8 cellular contexts compared by ENCODE assay signal in genomic region chr1:16639091-16640031, GRCh38. TPM values are rescaled to one million over a fixed set of nuclear protein-coding genes. Genes with fewer than 3 reads are reported as not detected.
A peak's percentile ranks its signal among the peaks of the same experiment; 100 is the strongest.
DNase-seq lines count a peak whose midpoint lies in the region; ATAC-seq and TF ChIP-seq lines count a peak whose summit lies in the region.
"Not testable (repeated sequence)": the region's sequence is repeated elsewhere in the genome, so short reads cannot be mapped to it uniquely, and the experiment has no call there.

No MANE protein-coding gene starts in this region.

- DNase-seq in HFFc6 (peak; percentile 2), coronary artery (ENCODE audit: low spot score) (peak; percentile 83), left ventricle myocardium superior (peak; percentile 18), mucosa of descending colon (peak; percentile 2 to 51 (median 37)), sciatic nerve (ENCODE audit: low spot score) (peak; percentile 56), uterus (peak; percentile 15 to 16)
- peak; percentile 8 for DNase-seq in activated CD4-positive, alpha-beta T cell treated with anti-CD3 and anti-CD28 coated beads for 1 hour
- DNase-seq in activated T-helper 2 cell treated with anti-CD3 and anti-CD28 coated beads, Interferon-gamma antibody, Interleukin-2, Interleukin-4, amounts not matched to agents 10 μg/mL and 5 μg/mL and 100 μg/mL, durations not matched to agents 14 hours and 24 hours and 36 hours (ENCODE audit: low spot score): peak; percentile 18

- TF ChIP-seq POLR2A in uterus (IDR thresholded peaks at IDR 0.05): not testable (repeated sequence)

- H3K4me3 Mint-ChIP-seq in HFFc6; activated T-helper 2 cell treated with anti-CD3 and anti-CD28 coated beads, Interferon-gamma antibody, Interleukin-2, Interleukin-4, amounts not matched to agents 10 μg/mL and 5 μg/mL and 100 μg/mL, durations not matched to agents 14 hours and 24 hours and 36 hours (ENCODE audit: low read depth): not testable (repeated sequence)

- not testable (repeated sequence) for H3K36me3 ChIP-seq in mucosa of descending colon (ENCODE audit: low read depth); uterus

- peaks cover 21% of the 10 kb centered on the region for H3K4me1 ChIP-seq in mucosa of descending colon (ENCODE audit: low read depth)
- peaks cover 0 to 16% of the 10 kb centered on the region in 2 donors for H3K4me1 ChIP-seq in uterus

- not testable (repeated sequence) for H3K27ac Mint-ChIP-seq in HFFc6; activated T-helper 2 cell treated with anti-CD3 and anti-CD28 coated beads, Interferon-gamma antibody, Interleukin-2, Interleukin-4, amounts not matched to agents 10 μg/mL and 5 μg/mL and 100 μg/mL, durations not matched to agents 14 hours and 24 hours and 36 hours

- not testable (repeated sequence) for H3K27ac ChIP-seq in coronary artery, uterus

- not testable (repeated sequence) for H3K27me3 Mint-ChIP-seq in HFFc6 (ENCODE audit: insufficient read depth); activated T-helper 2 cell treated with anti-CD3 and anti-CD28 coated beads, Interferon-gamma antibody, Interleukin-2, Interleukin-4, amounts not matched to agents 10 μg/mL and 5 μg/mL and 100 μg/mL, durations not matched to agents 14 hours and 24 hours and 36 hours (ENCODE audit: low read depth)

- H3K9me3 Mint-ChIP-seq in HFFc6; activated T-helper 2 cell treated with anti-CD3 and anti-CD28 coated beads, Interferon-gamma antibody, Interleukin-2, Interleukin-4, amounts not matched to agents 10 μg/mL and 5 μg/mL and 100 μg/mL, durations not matched to agents 14 hours and 24 hours and 36 hours: not testable (repeated sequence)

- not testable (repeated sequence) for ATAC-seq in left ventricle myocardium superior, mucosa of descending colon
- peak; percentile 3 for ATAC-seq in sciatic nerve

- H3K4me3 ChIP-seq in coronary artery, mucosa of descending colon, uterus: not testable (repeated sequence)

- TF ChIP-seq CTCF in HFFc6 (IDR thresholded peaks at IDR 0.05); coronary artery (IDR thresholded peaks at IDR 0.05); mucosa of descending colon (IDR thresholded peaks at IDR 0.05); uterus (IDR thresholded peaks at IDR 0.05): not testable (repeated sequence)

- H3K9me3 ChIP-seq in mucosa of descending colon, uterus: not testable (repeated sequence)

- intact Hi-C loops in activated T-helper 2 cell treated with anti-CD3 and anti-CD28 coated beads, Interferon-gamma antibody, Interleukin-2, Interleukin-4, amounts not matched to agents 10 μg/mL and 5 μg/mL and 100 μg/mL, durations not matched to agents 14 hours and 24 hours and 36 hours (cut with micrococcal nuclease); left ventricle myocardium superior (cut with micrococcal nuclease); mucosa of descending colon (cut with DNase I, micrococcal nuclease); sciatic nerve (cut with DNase I); uterus (cut with DNase I; ENCODE audit: low total_unique reads): not testable (repeated sequence)

- not testable (repeated sequence) for H3K27me3 ChIP-seq in uterus

- H3K4me1 Mint-ChIP-seq in HFFc6 (ENCODE audit: low read depth); activated T-helper 2 cell treated with anti-CD3 and anti-CD28 coated beads, Interferon-gamma antibody, Interleukin-2, Interleukin-4, amounts not matched to agents 10 μg/mL and 5 μg/mL and 100 μg/mL, durations not matched to agents 14 hours and 24 hours and 36 hours (ENCODE audit: low read depth): not testable (repeated sequence)

- H3K36me3 Mint-ChIP-seq in HFFc6 (ENCODE audit: low read depth); activated T-helper 2 cell treated with anti-CD3 and anti-CD28 coated beads, Interferon-gamma antibody, Interleukin-2, Interleukin-4, amounts not matched to agents 10 μg/mL and 5 μg/mL and 100 μg/mL, durations not matched to agents 14 hours and 24 hours and 36 hours (ENCODE audit: low read depth): not testable (repeated sequence)

RNA-seq across cellular contexts. Expression of gene NBPF1, which starts 26.0 kb away (rescaled TPM):
- total RNA-seq in HFFc6 (2021; fragmentation: NEBNext Ultra II Directional; extraction: Animal tissue kit (Norgen Biotek cat#: 25700)): 10 to 100 TPM; 37.0 to 43.3 (median 39.0) TPM
- total RNA-seq in activated T-helper 2 cell treated with anti-CD3 and anti-CD28 coated beads, Interferon-gamma antibody, Interleukin-2, Interleukin-4, amounts not matched to agents 10 μg/mL and 5 μg/mL and 100 μg/mL, durations not matched to agents 14 hours and 24 hours and 36 hours: 5.2 and 6.1 TPM in 2 replicates
- 12.2 TPM for total RNA-seq in left ventricle myocardium superior
- 100 to 1,000 TPM in 2 of 3 donors, 10 to 100 TPM in 1; 80.2 to 169 (median 104) TPM for total RNA-seq in mucosa of descending colon
- total RNA-seq in sciatic nerve: 40.4 TPM
- 100 to 1,000 TPM in 1 of 4 donors, 10 to 100 TPM in 3; 29.4 to 178 (median 39.2) TPM for total RNA-seq in uterus

RNA-seq across cellular contexts. Expression of gene RNU1-3, which starts 27.4 kb away (rescaled TPM):
- 1,000 to 10,000 TPM; 1,191 to 2,394 (median 1,819) TPM for total RNA-seq in HFFc6 (2021; fragmentation: NEBNext Ultra II Directional; extraction: Animal tissue kit (Norgen Biotek cat#: 25700))
- 2,033 and 2,369 TPM in 2 replicates for total RNA-seq in activated T-helper 2 cell treated with anti-CD3 and anti-CD28 coated beads, Interferon-gamma antibody, Interleukin-2, Interleukin-4, amounts not matched to agents 10 μg/mL and 5 μg/mL and 100 μg/mL, durations not matched to agents 14 hours and 24 hours and 36 hours
- total RNA-seq in left ventricle myocardium superior: 4,234 TPM
- total RNA-seq in mucosa of descending colon: 1,000 to 10,000 TPM; 2,195 to 6,222 (median 2,378) TPM
- 13,769 TPM for total RNA-seq in sciatic nerve
- 1,000 to 10,000 TPM in 1 of 4 donors, under 1 TPM in 3; under 0.01 to 2,125 (median under 0.01) TPM for total RNA-seq in uterus

Comparison
In these comparisons a context has a peak if more than half of its experiments do, and no peak if none do; other contexts are left out.
1. DNase-seq: peak in every context shown above with its lines; median percentile 83 in coronary artery; 56 in sciatic nerve; 37 in mucosa of descending colon; 18 in activated T-helper 2 cell treated with anti-CD3 and anti-CD28 coated beads, Interferon-gamma antibody, Interleukin-2, Interleukin-4, amounts not matched to agents 10 μg/mL and 5 μg/mL and 100 μg/mL, durations not matched to agents 14 hours and 24 hours and 36 hours; 18 in left ventricle myocardium superior; 16 in uterus; 8 in activated CD4-positive, alpha-beta T cell treated with anti-CD3 and anti-CD28 coated beads for 1 hour; 2 in HFFc6.